ENCODE assay signal across 15 cellular contexts in the genomic region with DNA sequence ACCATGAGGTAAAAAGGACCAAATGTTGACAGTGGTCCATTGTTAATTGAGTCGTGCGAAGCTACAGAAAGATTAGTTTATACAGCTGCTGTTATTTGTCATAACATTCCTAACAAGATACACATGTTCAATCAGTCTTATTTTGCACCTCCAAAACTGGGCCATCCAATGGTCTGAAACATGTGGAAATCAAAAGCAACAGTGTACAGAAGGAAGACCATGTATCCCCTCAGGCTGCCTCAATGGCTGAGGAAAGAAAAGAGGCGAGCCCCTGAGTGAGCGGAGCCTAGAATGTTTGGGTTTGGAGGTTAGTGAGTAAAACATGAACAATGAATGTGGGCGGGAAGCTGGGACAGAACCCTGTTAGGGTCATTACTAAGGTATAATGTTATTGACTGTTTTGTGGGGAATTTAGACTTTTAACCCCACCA.
DNase-seq lines count a peak whose midpoint lies in the region; ATAC-seq and FAIRE-seq lines count a peak whose summit lies in the region.
"Had no signal": no experiment of that assay in that cellular context is flagged by ENCODE, and none has a peak within 500 bp of the region (broad histone marks: within the 10 kb centered on the region; RNA-seq: fewer than 3 reads in every experiment).

No MANE protein-coding gene starts in this region.

- no peak for FAIRE-seq in RCC 7860 (lab: Jason Lieb, UNC)
- FAIRE-seq: small intestine had no signal

- ATAC-seq in HG03025 (IDR thresholded peaks at IDR 0.05; ENCODE audit: low FRiP score, unreplicated experiment), result no peak
- ATAC-seq in GM19324 (IDR thresholded peaks at IDR 0.05; ENCODE audit: low FRiP score, unreplicated experiment), result no peak
- ATAC-seq: gastrocnemius medialis had no signal

- DNase-seq in ELR (ENCODE audit: low read depth) (peak; percentile 78), RCC 7860 (ENCODE audit: low spot score) (peak; percentile 20), epithelial cell of prostate (ENCODE audit: low read depth, low spot score) (no peak), non-pigmented ciliary epithelial cell (ENCODE audit: low read depth) (peak; percentile 77), kidney glomerular epithelial cell (lab: John Stamatoyannopoulos, UW) (no peak), nucleus accumbens (lab: John Stamatoyannopoulos, UW) (no peak)
- DNase-seq: CD4-positive, alpha-beta T cell; gastrocnemius medialis; GF-D8; NCI-H1105 treated with DMSO at 0.1 percent for 48 hours; nephron progenitor cell; Peyer's patch; small intestine had no signal

- peak overlapping the region; percentile 66 for H3K27ac ChIP-seq in epithelial cell of prostate
- H3K27ac ChIP-seq: Peyer's patch had no signal

Comparison
In these comparisons a context has a peak if more than half of its experiments do, and no peak if none do; other contexts are left out.
1. DNase-seq: peak in ELR (single experiment), RCC 7860 (single experiment) and non-pigmented ciliary epithelial cell (single experiment); none in epithelial cell of prostate (single experiment), kidney glomerular epithelial cell (single experiment) and nucleus accumbens (0 of 56).